1 cellular context compared by ENCODE assay signal in genomic region chr12:104459556-104459909, GRCh38.
TF ChIP-seq lines count a peak whose summit lies in the region.

No MANE protein-coding gene starts in this region.

TF ChIP-seq in H1, 55 proteins besides CTCF, POLR2A, EP300 and RAD21 (continued from another document):
- TF ChIP-seq, protein P1, sequence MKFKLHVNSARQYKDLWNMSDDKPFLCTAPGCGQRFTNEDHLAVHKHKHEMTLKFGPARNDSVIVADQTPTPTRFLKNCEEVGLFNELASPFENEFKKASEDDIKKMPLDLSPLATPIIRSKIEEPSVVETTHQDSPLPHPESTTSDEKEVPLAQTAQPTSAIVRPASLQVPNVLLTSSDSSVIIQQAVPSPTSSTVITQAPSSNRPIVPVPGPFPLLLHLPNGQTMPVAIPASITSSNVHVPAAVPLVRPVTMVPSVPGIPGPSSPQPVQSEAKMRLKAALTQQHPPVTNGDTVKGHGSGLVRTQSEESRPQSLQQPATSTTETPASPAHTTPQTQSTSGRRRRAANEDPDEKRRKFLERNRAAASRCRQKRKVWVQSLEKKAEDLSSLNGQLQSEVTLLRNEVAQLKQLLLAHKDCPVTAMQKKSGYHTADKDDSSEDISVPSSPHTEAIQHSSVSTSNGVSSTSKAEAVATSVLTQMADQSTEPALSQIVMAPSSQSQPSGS (IDR thresholded peaks at IDR 0.05; ENCODE audit: low read length) = no peak
- no peak for TF ChIP-seq ATF3 (IDR thresholded peaks at IDR 0.05; ENCODE audit: insufficient read depth, low read depth, low read length)
- no peak for TF ChIP-seq EGR1 (IDR thresholded peaks at IDR 0.05; ENCODE audit: borderline replicate concordance, low read depth, low read length)
- TF ChIP-seq CEBPB (IDR thresholded peaks at IDR 0.05; ENCODE audit: low read depth, low read length) = no peak
- TF ChIP-seq TBP (IDR thresholded peaks at IDR 0.05; ENCODE audit: low read depth, low read length) = no peak
- TF ChIP-seq RXRA (IDR thresholded peaks at IDR 0.05; ENCODE audit: insufficient read depth, low read depth, low read length) = no peak
- no peak for TF ChIP-seq SIRT6 (IDR thresholded peaks at IDR 0.05; ENCODE audit: low read length)
TF ChIP-seq in H1: peak in this region for 0.
